In genomic region chr6:71902261-71902660, GRCh38 we compare ENCODE assay signal across 13 cellular contexts.
DNase-seq lines count a peak whose midpoint lies in the region; ATAC-seq and TF ChIP-seq lines count a peak whose summit lies in the region.
"Had no signal": no experiment of that assay in that cellular context is flagged by ENCODE, and none has a peak within 500 bp of the region (broad histone marks: within the 10 kb centered on the region; RNA-seq: fewer than 3 reads in every experiment).

No MANE protein-coding gene starts in this region.

- no peak for TF ChIP-seq CTCF in RWPE1 (conservative IDR thresholded peaks at IDR 0.05; ENCODE audit: low read depth)

- POLR2A ChIA-PET in RWPE1 (lab: Yijun Ruan, JAX; ENCODE audit: low non-redundant PET), result no interaction called here

- ATAC-seq in GM19035 (IDR thresholded peaks at IDR 0.05; ENCODE audit: unreplicated experiment), result peak; percentile 69
- ATAC-seq in GM21786 (IDR thresholded peaks at IDR 0.05; ENCODE audit: unreplicated experiment), result peak; percentile 87
- peak; percentile 83 for ATAC-seq in HG03196 (IDR thresholded peaks at IDR 0.05; ENCODE audit: unreplicated experiment)
- ATAC-seq in GM21367 (IDR thresholded peaks at IDR 0.05; ENCODE audit: unreplicated experiment), result no peak

- CTCF ChIA-PET in RWPE1 (lab: Yijun Ruan, JAX), result no interaction called here

- no peak overlapping the region for H3K27ac ChIP-seq in RWPE1
- H3K27ac ChIP-seq: esophagus squamous epithelium, thoracic aorta, VCaP had no signal

- no peak for DNase-seq in stimulated activated CD4-positive, alpha-beta T cell treated with anti-CD3 and anti-CD28 coated beads, Interleukin-1b, Interleukin-23, amount 100 ng/mL, for 48 hours
- no peak for DNase-seq in activated CD4-positive, alpha-beta T cell treated with anti-CD3 and anti-CD28 coated beads, Interleukin-2, amount 50 U/mL, for 48 hours
- no peak for DNase-seq in RWPE1 (ENCODE audit: low spot score)
- DNase-seq: activated CD8-positive, alpha-beta memory T cell treated with anti-CD3 and anti-CD28 coated beads, Interleukin-2, amount 50 U/mL, for 4 hours; CD4-positive, alpha-beta T cell; esophagus squamous epithelium; GOT3 had no signal
